8 cellular contexts compared by ENCODE assay signal in genomic region chr3:123584988-123585937, GRCh38. TPM values are rescaled to one million over a fixed set of nuclear protein-coding genes. Genes with fewer than 3 reads are reported as not detected.
DNase-seq lines count a peak whose midpoint lies in the region; ATAC-seq and TF ChIP-seq lines count a peak whose summit lies in the region.

TSS of gene HACD2 (minus strand) at chr3:123585053. CDS start at chr3:123585027, 26 bp downstream.

- peak; percentile 71 for TF ChIP-seq POLR2A in erythroblast (IDR thresholded peaks at IDR 0.05; ENCODE audit: low read length)

- peaks cover 45% of the 10 kb centered on the region for H3K4me1 ChIP-seq in PC-9 (replicated peaks; ENCODE audit: insufficient read depth)
- H3K4me1 ChIP-seq in mucosa of rectum (ENCODE audit: control insufficient read depth in 2 of 2, insufficient read depth in 2 of 2, low read length in 2 of 2), result peaks cover 6 to 12% of the 10 kb centered on the region in 2 donors

- no peaks in the 10 kb centered on the region for H4K20me1 ChIP-seq in PC-9 (ENCODE audit: insufficient read depth)

- intact Hi-C loops in PC-9 (cut with micrococcal nuclease; ENCODE audit: unreplicated experiment), result loop anchor here (1.0 to 10.0 kb wide), 6 partner anchors 17 to 1227 kb away; no protein-coding TSS in a partner anchor

- H3K27ac ChIP-seq in PC-9 (peak within 1 kb of the TSS; percentile 95), mucosa of rectum (ENCODE audit: low read depth in 2 of 2, low read length in 2 of 2) (peak within 1 kb of the TSS; percentile 94 to 95)

- no peaks in the 10 kb centered on the region for H3K9me2 ChIP-seq in PC-9 (ENCODE audit: insufficient read depth)

- H3K4me2 ChIP-seq in PC-9, result peak within 1 kb of the TSS; percentile 89

- H3K9ac ChIP-seq in mucosa of rectum (ENCODE audit: low read depth in 1 of 2, low read length in 2 of 2), result peak within 1 kb of the TSS; percentile 71 to 84

- peaks cover 15% of the 10 kb centered on the region for H3F3A ChIP-seq in PC-9 (ENCODE audit: insufficient read depth, low read depth)

- H3K36me3 ChIP-seq in PC-9 (ENCODE audit: low read depth) (peaks cover 21% of the 10 kb centered on the region; the same call in 1 of the 2 replicates), mucosa of rectum (ENCODE audit: control insufficient read depth in 2 of 2, insufficient read depth in 2 of 2, low read length in 2 of 2) (peaks cover 2 to 8% of the 10 kb centered on the region in 2 donors)

- peak; percentile 91 for ATAC-seq in GM21619 (IDR thresholded peaks at IDR 0.05; ENCODE audit: unreplicated experiment)

- H3K79me2 ChIP-seq in PC-9 (ENCODE audit: low read depth), result peaks cover 63% of the 10 kb centered on the region

- no peak for TF ChIP-seq CTCF in PC-9 (conservative IDR thresholded peaks at IDR 0.05)

- no TSS peak for BruUV-seq in PC-9 (replicated peaks; lab: Mats Ljungman, UMichigan)

- POLR2A ChIA-PET in PC-9 (lab: Charles Lee; ENCODE audit: unreplicated experiment), result interaction anchor here (0.5 to 1.8 kb wide), 5 partner anchors 20 to 87 kb away, joined by 3 to 20 read pairs (median 9); no protein-coding TSS in a partner anchor

- H3K9me3 ChIP-seq in PC-9 (ENCODE audit: insufficient read depth, low read depth) (peaks cover 16% of the 10 kb centered on the region), mucosa of rectum (ENCODE audit: control insufficient read depth in 2 of 2, low read length in 2 of 2) (no peaks in the 10 kb centered on the region)

- DNase-seq in DMS153 (lab: John Stamatoyannopoulos, UW) (peak; percentile 95), PC-9 (peak; percentile 89 to 98), erythroblast (lab: John Stamatoyannopoulos, UW) (peak; percentile 97)
- DNase-seq in Jurkat, Clone E6-1 (ENCODE audit: low read depth, low spot score), result peak; percentile 97
- DNase-seq in activated T-cell treated with anti-CD3 and anti-CD28 coated beads, Interleukin-2, amount 50 U/mL, for 1 hour, result peak; percentile 95
- DNase-seq in stimulated activated CD8-positive, alpha-beta memory T cell treated with anti-CD3 and anti-CD28 coated beads, Interleukin-4, amount 100 ng/mL, for 48 hours, result peak; percentile 97

- H3K4me3 ChIP-seq in Jurkat, Clone E6-1 (ENCODE audit: low read length), result peak within 1 kb of the TSS; percentile 96
- H3K4me3 ChIP-seq in PC-9, result peak within 1 kb of the TSS; percentile 72
- H3K4me3 ChIP-seq in mucosa of rectum (ENCODE audit: low read length in 2 of 2), result peak within 1 kb of the TSS; percentile 80 to 97

- H2AFZ ChIP-seq in PC-9, result peak within 1 kb of the TSS; percentile 94

- CTCF ChIA-PET in PC-9 (lab: Charles Lee), result interaction anchor here (0.6 to 1.5 kb wide), 3 partner anchors 20 to 57 kb away, joined by 3 to 5 read pairs (median 5); no protein-coding TSS in a partner anchor

- H3K27me3 ChIP-seq in PC-9 (ENCODE audit: insufficient read depth, low read depth), result no peaks in the 10 kb centered on the region
- no peaks in the 10 kb centered on the region for H3K27me3 ChIP-seq in mucosa of rectum (ENCODE audit: control insufficient read depth in 2 of 2, insufficient read depth in 2 of 2, low read length in 2 of 2)

RNA-seq across cellular contexts. Expression of gene HACD2, which starts in this region (rescaled TPM):
- 14.5 TPM for polyA plus RNA-seq in Jurkat, Clone E6-1 (2012; ENCODE audit: insufficient read depth, insufficient read length)
- total RNA-seq in PC-9 (2021), result 38.4 and 53.3 TPM in 2 replicates

Comparison
In these comparisons a context has a peak if more than half of its experiments do, and no peak if none do; other contexts are left out.
1. Peak in every context shown above with its lines: DNase-seq, ATAC-seq, H3K4me3 ChIP-seq and H3K27ac ChIP-seq.